21 cellular contexts compared by ENCODE assay signal in genomic region chr7:101988513-101988912, GRCh38.
"Had no signal": no experiment of that assay in that cellular context is flagged by ENCODE, and none has a peak within 500 bp of the region (broad histone marks: within the 10 kb centered on the region; RNA-seq: fewer than 3 reads in every experiment).

No MANE protein-coding gene starts in this region.

- H3K36me3 Mint-ChIP-seq: memory B cell had no signal

- H3K9me3 Mint-ChIP-seq: activated naive CD4-positive, alpha-beta T cell treated with anti-CD3 and anti-CD28 coated beads, Interleukin-2, amount 50 U/mL, for 72 hours; central memory CD8-positive, alpha-beta T cell; memory B cell had no signal

- H3K36me3 ChIP-seq: suprapubic skin had no signal

- H3K9me3 ChIP-seq: mucosa of descending colon, suprapubic skin, upper lobe of left lung had no signal

- H3K27me3 ChIP-seq: suprapubic skin, upper lobe of left lung had no signal

- DNase-seq: activated CD4-positive, alpha-beta T cell treated with anti-CD3 and anti-CD28 coated beads, Interleukin-2, amount 50 U/mL, for 4 hours; activated CD4-positive, CD25-positive, alpha-beta regulatory T cell treated with anti-CD3 and anti-CD28 coated beads, Interleukin-2, amount 50 U/mL, for 72 hours; activated effector memory CD4-positive, alpha-beta T cell treated with Interleukin-2 at 50 U/mL for 16 hours; amygdala; cortex of kidney; effector memory CD4-positive, alpha-beta T cell; foreskin fibroblast; glutamatergic neuron; left ventricle myocardium superior; mucosa of descending colon; naive thymus-derived CD4-positive, alpha-beta T cell; posterior cingulate gyrus; stimulated activated CD4-positive, alpha-beta T cell treated with anti-CD3 and anti-CD28 coated beads, Interleukin-2, amount 100 ng/mL, for 48 hours; stimulated activated naive CD4-positive, alpha-beta T cell; T-helper 9 cell had no signal

- H3K4me3 ChIP-seq: mucosa of descending colon, suprapubic skin, upper lobe of left lung had no signal

- H3K4me1 ChIP-seq: suprapubic skin had no signal

- H3K27ac Mint-ChIP-seq: activated naive CD4-positive, alpha-beta T cell treated with anti-CD3 and anti-CD28 coated beads, Interleukin-2, amount 50 U/mL, for 72 hours; memory B cell had no signal

- H3K27ac ChIP-seq: suprapubic skin, upper lobe of left lung had no signal

- H3K27me3 Mint-ChIP-seq: brain; central memory CD8-positive, alpha-beta T cell; memory B cell; naive thymus-derived CD4-positive, alpha-beta T cell had no signal

- H3K4me3 Mint-ChIP-seq: brain; central memory CD8-positive, alpha-beta T cell; memory B cell had no signal
